23 cellular contexts compared by ENCODE assay signal in the genomic region with DNA sequence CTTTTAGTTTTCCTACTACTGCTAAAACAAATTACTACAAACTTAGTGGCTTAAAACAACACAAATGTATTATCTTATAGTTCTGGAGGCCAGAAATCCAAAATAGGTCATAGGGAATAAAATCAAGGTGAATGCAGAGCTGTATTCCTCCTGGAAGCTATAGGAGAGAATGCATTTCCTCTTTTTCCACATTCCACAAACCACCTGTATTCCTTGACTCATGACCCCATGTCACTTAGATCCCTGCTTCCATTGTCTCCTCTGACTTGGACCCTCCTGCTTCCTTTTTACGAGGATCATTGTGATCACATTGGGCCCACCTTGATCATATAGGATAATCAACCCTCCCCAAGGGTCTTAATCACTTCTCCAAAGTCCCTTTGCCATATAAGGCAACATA.
"Had no signal": no experiment of that assay in that cellular context is flagged by ENCODE, and none has a peak within 500 bp of the region (broad histone marks: within the 10 kb centered on the region; RNA-seq: fewer than 3 reads in every experiment).

No MANE protein-coding gene starts in this region.

- H3K4me3 Mint-ChIP-seq: activated CD4-positive, alpha-beta memory T cell treated with anti-CD3 and anti-CD28 coated beads, Interleukin-2, amount 10 ng/mL, durations not matched to agents 7 days and 5 days; activated CD4-positive, alpha-beta T cell treated with anti-CD3 and anti-CD28 coated beads for 36 hours; activated naive CD4-positive, alpha-beta T cell treated with anti-CD3 and anti-CD28 coated beads, Interleukin-2, amount 10 ng/mL, durations not matched to agents 7 days and 5 days; activated naive CD8-positive, alpha-beta T cell treated with anti-CD3 and anti-CD28 coated beads for 36 hours; activated T-helper 17 cell treated with anti-CD3 and anti-CD28 coated beads, Interleukin-2, amount 50 U/mL, for 72 hours had no signal

- H3K27me3 ChIP-seq: brain microvascular endothelial cell had no signal

- H3K4me3 ChIP-seq: SK-N-MC had no signal

- H3K27me3 Mint-ChIP-seq: activated CD4-positive, alpha-beta memory T cell treated with anti-CD3 and anti-CD28 coated beads, Interleukin-2, amount 10 ng/mL, durations not matched to agents 7 days and 5 days; activated CD4-positive, alpha-beta T cell treated with anti-CD3 and anti-CD28 coated beads for 36 hours; activated naive CD4-positive, alpha-beta T cell treated with anti-CD3 and anti-CD28 coated beads, Interleukin-2, amount 10 ng/mL, durations not matched to agents 7 days and 5 days; activated naive CD8-positive, alpha-beta T cell treated with anti-CD3 and anti-CD28 coated beads for 36 hours; activated T-helper 17 cell treated with anti-CD3 and anti-CD28 coated beads, Interleukin-2, amount 50 U/mL, for 72 hours had no signal

- DNase-seq: activated CD4-positive, alpha-beta memory T cell treated with anti-CD3 and anti-CD28 coated beads, Interleukin-2, amount 10 ng/mL, durations not matched to agents 7 days and 5 days; activated CD4-positive, alpha-beta T cell treated with anti-CD3 and anti-CD28 coated beads for 36 hours; activated CD4-positive, alpha-beta T cell treated with anti-CD3 and anti-CD28 coated beads, Interleukin-2, amount 50 U/mL, for 1 hour; activated gamma-delta T cell treated with Interleukin-2 at 50 U/mL for 16 hours; activated naive CD4-positive, alpha-beta T cell treated with anti-CD3 and anti-CD28 coated beads, Interleukin-2, amount 10 ng/mL, durations not matched to agents 7 days and 5 days; activated naive CD8-positive, alpha-beta T cell treated with anti-CD3 and anti-CD28 coated beads for 36 hours; activated T-cell treated with anti-CD3 and anti-CD28 coated beads for 4 hours; activated T-cell treated with anti-CD3 and anti-CD28 coated beads, Interleukin-2, amount 50 U/mL, for 48 hours; brain microvascular endothelial cell; cerebellar nuclear complex; KG1; NCI-H1048; NCI-H1417; NCI-H2029; NCI-H2107; NCI-H510A treated with DMSO at 0.1 percent for 48 hours; RPMI8226; T-helper 1 cell had no signal

- H3K36me3 ChIP-seq: brain microvascular endothelial cell had no signal

- H3K27ac ChIP-seq: brain microvascular endothelial cell, SK-N-MC, VCaP had no signal

- H3K9me3 Mint-ChIP-seq: activated CD4-positive, alpha-beta memory T cell treated with anti-CD3 and anti-CD28 coated beads, Interleukin-2, amount 10 ng/mL, durations not matched to agents 7 days and 5 days; activated naive CD4-positive, alpha-beta T cell treated with anti-CD3 and anti-CD28 coated beads, Interleukin-2, amount 10 ng/mL, durations not matched to agents 7 days and 5 days; activated naive CD8-positive, alpha-beta T cell treated with anti-CD3 and anti-CD28 coated beads for 36 hours; activated T-helper 17 cell treated with anti-CD3 and anti-CD28 coated beads, Interleukin-2, amount 50 U/mL, for 72 hours had no signal

- ATAC-seq: activated CD4-positive, alpha-beta T cell treated with anti-CD3 and anti-CD28 coated beads for 36 hours; activated T-helper 17 cell treated with anti-CD3 and anti-CD28 coated beads, Interleukin-2, amount 50 U/mL, for 72 hours; Panc1; Right ventricle myocardium inferior had no signal

- H3K27ac Mint-ChIP-seq: activated CD4-positive, alpha-beta memory T cell treated with anti-CD3 and anti-CD28 coated beads, Interleukin-2, amount 10 ng/mL, durations not matched to agents 7 days and 5 days; activated CD4-positive, alpha-beta T cell treated with anti-CD3 and anti-CD28 coated beads for 36 hours; activated naive CD4-positive, alpha-beta T cell treated with anti-CD3 and anti-CD28 coated beads, Interleukin-2, amount 10 ng/mL, durations not matched to agents 7 days and 5 days; activated naive CD8-positive, alpha-beta T cell treated with anti-CD3 and anti-CD28 coated beads for 36 hours; activated T-helper 17 cell treated with anti-CD3 and anti-CD28 coated beads, Interleukin-2, amount 50 U/mL, for 72 hours had no signal

- H3K4me1 Mint-ChIP-seq: activated naive CD4-positive, alpha-beta T cell treated with anti-CD3 and anti-CD28 coated beads, Interleukin-2, amount 10 ng/mL, durations not matched to agents 7 days and 5 days; activated T-helper 17 cell treated with anti-CD3 and anti-CD28 coated beads, Interleukin-2, amount 50 U/mL, for 72 hours had no signal
